In the genomic region with DNA sequence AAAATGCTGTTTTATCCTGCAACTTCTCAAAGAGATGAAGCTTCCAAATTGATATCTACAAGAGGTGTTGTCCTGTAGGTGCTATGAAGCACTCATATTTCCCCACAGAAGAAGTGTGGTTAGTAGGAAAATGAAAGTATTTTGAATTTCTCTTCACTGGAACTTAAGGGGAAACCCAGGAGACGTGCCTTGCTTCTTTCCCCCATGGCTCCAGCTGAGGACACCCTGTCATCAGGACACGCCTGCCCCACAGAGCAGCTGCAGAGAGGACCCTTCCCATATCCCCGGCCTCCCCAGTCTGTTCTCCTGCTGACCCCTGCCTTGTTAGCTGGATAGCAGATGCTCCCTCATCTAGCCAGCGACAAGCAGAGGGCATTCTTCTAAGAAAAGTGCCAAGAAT, we compare ENCODE assay signal across 11 cellular contexts.
DNase-seq lines count a peak whose midpoint lies in the region; ATAC-seq and TF ChIP-seq lines count a peak whose summit lies in the region.
"Had no signal": no experiment of that assay in that cellular context is flagged by ENCODE, and none has a peak within 500 bp of the region (broad histone marks: within the 10 kb centered on the region; RNA-seq: fewer than 3 reads in every experiment).

No MANE protein-coding gene starts in this region.

- H3K79me2 ChIP-seq in MM.1S (ENCODE audit: low read length): no peaks in the 10 kb centered on the region

- H3K4me3 ChIP-seq in GM12864 (ENCODE audit: low read depth, low read length) (peak overlapping the region; percentile 23; the same call in 1 of the 2 replicates), MM.1S (ENCODE audit: low read length) (no peak overlapping the region; the same call in 1 of the 2 replicates)

- H3K4me1 Mint-ChIP-seq in central memory CD8-positive, alpha-beta T cell: peaks cover 14% of the 10 kb centered on the region

- peak overlapping the region; percentile 27; the same call in 1 of the 2 replicates for H3K4me2 ChIP-seq in MM.1S (ENCODE audit: low read depth, low read length)
- H3K4me2 ChIP-seq: SK-N-SH had no signal

- H4K20me1 ChIP-seq in MM.1S (ENCODE audit: insufficient read depth, low read length): no peaks in the 10 kb centered on the region

- H3K4me1 ChIP-seq in MM.1S (ENCODE audit: low read length): 0 out of 2 replicates have a peak, but pooled peaks cover 3% of the 10 kb centered on the region

- no peaks in the 10 kb centered on the region for H3K36me3 Mint-ChIP-seq in central memory CD8-positive, alpha-beta T cell (ENCODE audit: insufficient read depth)

- TF ChIP-seq CTCF in GM12864 (IDR thresholded peaks at IDR 0.05; ENCODE audit: low read depth, low read length, missing control alignments) (no peak), MM.1S (IDR thresholded peaks at IDR 0.05; ENCODE audit: low read length) (no peak)

- no peaks in the 10 kb centered on the region for H3K9me3 Mint-ChIP-seq in central memory CD8-positive, alpha-beta T cell

- H3K27me3 Mint-ChIP-seq in central memory CD8-positive, alpha-beta T cell: no peaks in the 10 kb centered on the region

- H3K4me3 Mint-ChIP-seq in central memory CD8-positive, alpha-beta T cell: peak overlapping the region; percentile 69

- peak overlapping the region; percentile 25 for H3K27ac Mint-ChIP-seq in central memory CD8-positive, alpha-beta T cell (ENCODE audit: low read depth)

- H3F3A ChIP-seq in MM.1S (ENCODE audit: insufficient read depth, low read length): 0 out of 2 replicates have a peak, but pooled peaks cover 2% of the 10 kb centered on the region

- no peaks in the 10 kb centered on the region for H3K9me3 ChIP-seq in MM.1S (replicated peaks; ENCODE audit: insufficient read depth, low read length)
- H3K9me3 ChIP-seq: SK-N-SH had no signal

- no peaks in the 10 kb centered on the region for H3K9me2 ChIP-seq in MM.1S (replicated peaks; ENCODE audit: insufficient read depth, low read length)
- H3K9me2 ChIP-seq: SK-N-SH had no signal

- DNase-seq in GM12864 (ENCODE audit: low read depth) (no peak), MM.1S (peak; percentile 31), NCI-H2171 treated with DMSO at 0.1 percent for 48 hours (lab: John Stamatoyannopoulos, UW) (no peak), amniotic stem cell (lab: John Stamatoyannopoulos, UW) (no peak), CD1c-positive myeloid dendritic cell (ENCODE audit: extremely low spot score) (no peak), superior temporal gyrus (ENCODE audit: extremely low spot score) (no peak)
- no peak for DNase-seq in central memory CD8-positive, alpha-beta T cell (ENCODE audit: low spot score in 2 of 2)
- DNase-seq: SK-N-SH, substantia nigra had no signal

- ATAC-seq in GM21717 (IDR thresholded peaks at IDR 0.05; ENCODE audit: unreplicated experiment): peak; percentile 33
- peak; percentile 45 for ATAC-seq in central memory CD8-positive, alpha-beta T cell (replicated peaks; ENCODE audit: extremely low read depth, poor library complexity, severe bottlenecking)
- ATAC-seq: left lobe of liver had no signal

- H2AFZ ChIP-seq in MM.1S (ENCODE audit: low read length): no peak overlapping the region

- H3K27ac ChIP-seq in MM.1S (ENCODE audit: low read length): no peak overlapping the region

- H3K27me3 ChIP-seq in MM.1S (replicated peaks; ENCODE audit: insufficient read depth, low read length): peaks cover 8% of the 10 kb centered on the region

- no peak overlapping the region for H3K9ac ChIP-seq in MM.1S (ENCODE audit: low read length)
- H3K9ac ChIP-seq: SK-N-SH had no signal

- H3K36me3 ChIP-seq in MM.1S (replicated peaks; ENCODE audit: insufficient read depth, low read length): no peaks in the 10 kb centered on the region
